In the genomic region with DNA sequence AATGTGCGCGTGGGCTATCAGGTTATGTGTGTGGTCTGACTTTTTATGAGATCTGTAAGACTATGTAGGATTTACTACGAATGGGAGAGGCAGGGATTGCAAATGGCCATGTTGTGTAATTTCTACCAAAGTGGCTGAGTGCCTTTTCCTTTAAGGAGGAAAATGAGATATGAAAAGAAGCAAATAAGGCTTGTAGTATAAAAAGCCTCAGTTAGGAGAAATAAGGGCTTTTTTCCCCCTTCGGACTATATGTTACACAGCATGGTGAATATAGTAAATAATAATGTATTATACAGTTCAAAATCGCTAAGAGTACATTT, we compare ENCODE assay signal across 8 cellular contexts. TPM values are rescaled to one million over a fixed set of nuclear protein-coding genes. Genes with fewer than 3 reads are reported as not detected.
DNase-seq lines count a peak whose midpoint lies in the region; ATAC-seq, FAIRE-seq and TF ChIP-seq lines count a peak whose summit lies in the region.

No MANE protein-coding gene starts in this region.

- H4K20me1 ChIP-seq in GM23338 (replicated peaks; ENCODE audit: insufficient read depth) = no peaks in the 10 kb centered on the region

- H3K4me3 Mint-ChIP-seq in GM23338 (peak overlapping the region; percentile 84), T-helper 17 cell (peak overlapping the region; percentile 96)

- no peak for FAIRE-seq in RCC 7860 (lab: Jason Lieb, UNC)

- no peaks in the 10 kb centered on the region; the same call in 1 of the 2 replicates for H3K79me2 ChIP-seq in GM23338 (replicated peaks; ENCODE audit: insufficient read depth)

- H3K9me2 ChIP-seq in GM23338 (ENCODE audit: insufficient read depth) = no peaks in the 10 kb centered on the region

- H2AFZ ChIP-seq in GM23338 = peak overlapping the region; percentile 92

- H3K27ac ChIP-seq in GM23338 (ENCODE audit: low read depth) = 0 out of 2 replicates have a peak overlapping the region, but pooled peaks have one; percentile 22

- H3K9me3 Mint-ChIP-seq in GM23338 = peaks cover 13% of the 10 kb centered on the region; the same call in 2 of the 3 replicates

- no peaks in the 10 kb centered on the region for H3K9me3 ChIP-seq in T-helper 17 cell (ENCODE audit: control insufficient read depth, low read length, poor library complexity, severe bottlenecking)
- no peaks in the 10 kb centered on the region for H3K9me3 ChIP-seq in skeletal muscle satellite cell (replicated peaks; ENCODE audit: low read length)

- no peaks in the 10 kb centered on the region for H3F3A ChIP-seq in GM23338 (replicated peaks; ENCODE audit: low read depth)

- no peak for TF ChIP-seq CTCF in GM23338 (conservative IDR thresholded peaks at IDR 0.05; ENCODE audit: low read depth in 2 of 2)
- no peak for TF ChIP-seq CTCF in foreskin fibroblast (IDR thresholded peaks at IDR 0.05; ENCODE audit: low read depth, low read length)

- DNase-seq in GM23338 (ENCODE audit: low spot score) (no peak), T-helper 17 cell (no peak), foreskin fibroblast (no peak), NCI-H1417 treated with DMSO at 0.1 percent for 48 hours (lab: John Stamatoyannopoulos, UW) (no peak), RCC 7860 (ENCODE audit: low spot score) (no peak), G401 (ENCODE audit: low spot score) (no peak)

- in situ Hi-C loops in G401 (cut with HindIII; ENCODE audit: low sequenced_read_pairs) = no loop called here

- peak overlapping the region; percentile 89 for H3K9ac ChIP-seq in skeletal muscle satellite cell (ENCODE audit: low read depth, low read length)

- H3K36me3 ChIP-seq in GM23338 (ENCODE audit: insufficient read depth) (peaks cover 3% of the 10 kb centered on the region; the same call in 1 of the 2 replicates), skeletal muscle satellite cell (ENCODE audit: insufficient read depth, low read length) (peaks cover 4% of the 10 kb centered on the region)

- H3K4me1 ChIP-seq in GM23338 (ENCODE audit: insufficient read depth) (peaks cover 18% of the 10 kb centered on the region; the same call in 1 of the 2 replicates), skeletal muscle satellite cell (ENCODE audit: control insufficient read depth, insufficient read depth, low read length) (peaks cover 12% of the 10 kb centered on the region)

- peak overlapping the region; percentile 93 for H3K27ac Mint-ChIP-seq in GM23338
- peak overlapping the region; percentile 96 for H3K27ac Mint-ChIP-seq in T-helper 17 cell

- peaks cover 17% of the 10 kb centered on the region; the same call in 2 of the 3 replicates for H3K4me1 Mint-ChIP-seq in GM23338
- peaks cover 22% of the 10 kb centered on the region for H3K4me1 Mint-ChIP-seq in T-helper 17 cell

- peaks cover 16% of the 10 kb centered on the region for H3K36me3 Mint-ChIP-seq in GM23338 (ENCODE audit: low read depth)
- peaks cover 8% of the 10 kb centered on the region for H3K36me3 Mint-ChIP-seq in T-helper 17 cell (ENCODE audit: low read depth)

- ATAC-seq in GM23338 = no peak
- no peak for ATAC-seq in T-helper 17 cell
- ATAC-seq in HG02588 (IDR thresholded peaks at IDR 0.05; ENCODE audit: unreplicated experiment) = no peak

- H3K4me2 ChIP-seq in GM23338 = peak overlapping the region; percentile 89
- peak overlapping the region; percentile 97 for H3K4me2 ChIP-seq in skeletal muscle satellite cell (ENCODE audit: low read length)

- H3K4me3 ChIP-seq in GM23338 = peak overlapping the region; percentile 76
- peak overlapping the region; percentile 65 to 94 for H3K4me3 ChIP-seq in foreskin fibroblast (ENCODE audit: low read depth in 1 of 2, low read length in 2 of 2)
- peak overlapping the region; percentile 85 for H3K4me3 ChIP-seq in skeletal muscle satellite cell (ENCODE audit: low read length)

- H3K27me3 ChIP-seq in GM23338 (ENCODE audit: insufficient read depth) = no peaks in the 10 kb centered on the region
- no peaks in the 10 kb centered on the region for H3K27me3 ChIP-seq in skeletal muscle satellite cell (ENCODE audit: control insufficient read depth, insufficient read depth, low read length)

- H3K27me3 Mint-ChIP-seq in GM23338 (ENCODE audit: insufficient read depth, low read depth, poor library complexity) (peaks cover 7% of the 10 kb centered on the region), T-helper 17 cell (no peaks in the 10 kb centered on the region)

TF ChIP-seq in GM23338, 12 proteins besides CTCF, POLR2A, EP300 and RAD21:
- TF ChIP-seq CREB1 (CRISPR knock-in tag; IDR thresholded peaks at IDR 0.05; ENCODE audit: low read depth) (no peak), STAT1 (IDR thresholded peaks at IDR 0.05; ENCODE audit: unreplicated experiment) (no peak)

RNA-seq across cellular contexts. Expression of gene GPAM, which starts 0.4 kb away (rescaled TPM):
- 16.6 and 18.1 TPM in 2 replicates for total RNA-seq in GM23338 (2014; rRNA removed; shearing (Covaris generic))
- polyA plus RNA-seq in GM23338 (2016; fragmentation: Nextera tagmentation; extraction: Ambion mirVana) = 4.6 and 5.5 TPM in 2 replicates
- 1 to 10 TPM; 3.2 to 4.9 TPM for total RNA-seq in T-helper 17 cell
- total RNA-seq in skeletal muscle satellite cell (2012; rRNA removed) = 9.4 and 12.2 TPM in 2 replicates
- total RNA-seq in G401 (2014; rRNA removed; shearing (Covaris generic)) = 11.1 and 18.1 TPM in 2 replicates
